ENCODE assay signal across 10 cellular contexts in genomic region chr12:110431957-110432587, GRCh38. TPM values are rescaled to one million over a fixed set of nuclear protein-coding genes. Genes with fewer than 3 reads are reported as not detected.
DNase-seq lines count a peak whose midpoint lies in the region; ATAC-seq, FAIRE-seq and TF ChIP-seq lines count a peak whose summit lies in the region.
"Had no signal": no experiment of that assay in that cellular context is flagged by ENCODE, and none has a peak within 500 bp of the region (broad histone marks: within the 10 kb centered on the region; RNA-seq: fewer than 3 reads in every experiment).

No MANE protein-coding gene starts in this region.

- H3K4me3 ChIP-seq in gastroesophageal sphincter (peak overlapping the region; percentile 47 to 56), tibial nerve (peak overlapping the region; percentile 17 to 58 (median 42)), aorta (ENCODE audit: low read length in 2 of 2) (no peak overlapping the region)

- H3K9me3 Mint-ChIP-seq in activated naive CD4-positive, alpha-beta T cell treated with anti-CD3 and anti-CD28 coated beads, Interleukin-2, amount 10 ng/mL, durations not matched to agents 7 days and 5 days: no peaks in the 10 kb centered on the region
- H3K9me3 Mint-ChIP-seq: activated T-helper 2 cell treated with anti-CD3 and anti-CD28 coated beads, Interferon-gamma antibody, Interleukin-2, Interleukin-4, amounts not matched to agents 10 μg/mL and 5 μg/mL and 100 μg/mL, durations not matched to agents 14 hours and 24 hours and 36 hours; CD8-positive, alpha-beta memory T cell had no signal

- TF ChIP-seq EP300 in gastroesophageal sphincter (IDR thresholded peaks at IDR 0.05) (no peak), tibial nerve (IDR thresholded peaks at IDR 0.05) (no peak)

- peak overlapping the region in 2 of 4 donors; percentile 64 to 72 for H3K27ac ChIP-seq in gastroesophageal sphincter
- peak overlapping the region in 3 of 4 donors; percentile 4 to 81 (median 72) for H3K27ac ChIP-seq in tibial nerve
- no peak overlapping the region for H3K27ac ChIP-seq in aorta (ENCODE audit: low read depth in 1 of 2, low read length in 2 of 2)

- peaks cover 0 to 5% (median 0%) of the 10 kb centered on the region in 3 donors for H3K4me1 ChIP-seq in gastroesophageal sphincter
- no peaks in the 10 kb centered on the region for H3K4me1 ChIP-seq in tibial nerve
- H3K4me1 ChIP-seq in aorta (ENCODE audit: control insufficient read depth in 1 of 2, insufficient read depth in 2 of 2, low read length in 2 of 2): no peaks in the 10 kb centered on the region

- peak overlapping the region; percentile 78 for H3K27ac Mint-ChIP-seq in activated naive CD4-positive, alpha-beta T cell treated with anti-CD3 and anti-CD28 coated beads, Interleukin-2, amount 10 ng/mL, durations not matched to agents 7 days and 5 days

- ATAC-seq in gastroesophageal sphincter (no peak), aorta (ENCODE audit: low FRiP score) (no peak)

- peaks cover 25% of the 10 kb centered on the region for H3K36me3 Mint-ChIP-seq in activated naive CD4-positive, alpha-beta T cell treated with anti-CD3 and anti-CD28 coated beads, Interleukin-2, amount 10 ng/mL, durations not matched to agents 7 days and 5 days

- TF ChIP-seq POLR2A in gastroesophageal sphincter (IDR thresholded peaks at IDR 0.05) (no peak), tibial nerve (IDR thresholded peaks at IDR 0.05) (no peak)

- WGBS in gastroesophageal sphincter (ENCODE audit: low coverage in 1 of 2), 2 donors: 83 to 84% methylated on average over 9 to 11 of the region's 12 CpGs
- WGBS in tibial nerve, 2 donors: 88 to 90% methylated on average over 12 of the region's 12 CpGs
- 83 to 86% methylated on average over 12 of the region's 12 CpGs for WGBS in aorta, 2 donors

- DNase-seq in activated naive CD4-positive, alpha-beta T cell treated with anti-CD3 and anti-CD28 coated beads, Interleukin-2, amount 10 ng/mL, durations not matched to agents 7 days and 5 days: no peak
- DNase-seq in activated naive CD4-positive, alpha-beta T cell treated with Interleukin-2 at 50 U/mL for 16 hours: no peak
- no peak for DNase-seq in tibial nerve (ENCODE audit: low spot score in 2 of 2)
- DNase-seq in stimulated activated CD4-positive, alpha-beta T cell treated with anti-CD3 and anti-CD28 coated beads, Interleukin-4, amount 100 ng/mL, for 4 hours: no peak
- no peak for DNase-seq in aorta
- no peak for DNase-seq in NOMO-1 treated with DMSO at 0.1 percent for 48 hours (lab: John Stamatoyannopoulos, UW; ENCODE audit: unreplicated experiment)

- H3K9me3 ChIP-seq in gastroesophageal sphincter (no peaks in the 10 kb centered on the region), tibial nerve (no peaks in the 10 kb centered on the region), aorta (ENCODE audit: control insufficient read depth, low read length) (no peaks in the 10 kb centered on the region)

- peaks cover 6% of the 10 kb centered on the region for H3K27me3 Mint-ChIP-seq in activated naive CD4-positive, alpha-beta T cell treated with anti-CD3 and anti-CD28 coated beads, Interleukin-2, amount 10 ng/mL, durations not matched to agents 7 days and 5 days
- H3K27me3 Mint-ChIP-seq: CD8-positive, alpha-beta memory T cell had no signal

- peaks cover 5% of the 10 kb centered on the region for H3K4me1 Mint-ChIP-seq in activated naive CD4-positive, alpha-beta T cell treated with anti-CD3 and anti-CD28 coated beads, Interleukin-2, amount 10 ng/mL, durations not matched to agents 7 days and 5 days

- H3K27me3 ChIP-seq in gastroesophageal sphincter (no peaks in the 10 kb centered on the region), tibial nerve (no peaks in the 10 kb centered on the region), aorta (ENCODE audit: control insufficient read depth in 1 of 2, insufficient read depth in 2 of 2, low read length in 1 of 2) (no peaks in the 10 kb centered on the region)

- FAIRE-seq in TTC549 (lab: Jason Lieb, UNC): peak; percentile 39

- CTCF ChIA-PET in activated naive CD4-positive, alpha-beta T cell treated with anti-CD3 and anti-CD28 coated beads, Interleukin-2, amount 10 ng/mL, durations not matched to agents 7 days and 5 days (lab: Charles Lee): interaction anchor here (0.7 to 2.1 kb wide), 39 partner anchors 8 to 362 kb away, joined by 3 to 38 read pairs (median 5); partner anchors contain the start of genes ANAPC7, ARPC3, FAM216A and GPN3

- TF ChIP-seq CTCF in gastroesophageal sphincter (IDR thresholded peaks at IDR 0.05) (no peak), tibial nerve (IDR thresholded peaks at IDR 0.05) (no peak)

- H3K36me3 ChIP-seq in gastroesophageal sphincter (peaks cover 0 to 37% of the 10 kb centered on the region in 2 donors), tibial nerve (peaks cover 0 to 36% (median 0%) of the 10 kb centered on the region in 3 donors), aorta (ENCODE audit: control insufficient read depth in 1 of 2, insufficient read depth in 2 of 2, low read length in 1 of 2) (peaks cover under 1 to 7% of the 10 kb centered on the region in 2 donors)

- H3K4me3 Mint-ChIP-seq in activated naive CD4-positive, alpha-beta T cell treated with anti-CD3 and anti-CD28 coated beads, Interleukin-2, amount 10 ng/mL, durations not matched to agents 7 days and 5 days: no peak overlapping the region

- intact Hi-C loops in aorta (cut with DNase I): loop anchor here in 1 of 2 donors (5.0 kb wide), 2 partner anchors 330 to 495 kb away; no protein-coding TSS in a partner anchor

RNA-seq across cellular contexts. Expression of gene ARPC3, which starts 18.1 kb away (rescaled TPM):
- total RNA-seq in gastroesophageal sphincter (100 to 1,000 TPM; 147 to 333 (median 310) TPM), tibial nerve (100 to 1,000 TPM; 153 to 297 (median 181) TPM), aorta (100 to 1,000 TPM; 154 to 155 TPM)
- polyA plus RNA-seq in aorta: 100 to 1,000 TPM; 240 to 452 TPM

RNA-seq across cellular contexts. Expression of gene ANAPC7, which starts 28.6 kb away (rescaled TPM):
- 10 to 100 TPM; 40.4 to 50.1 (median 46.2) TPM for total RNA-seq in gastroesophageal sphincter
- 10 to 100 TPM; 26.3 to 46.7 (median 39.2) TPM for total RNA-seq in tibial nerve
- total RNA-seq in aorta: 10 to 100 TPM; 37.5 to 50.3 TPM
- polyA plus RNA-seq in aorta: 10 to 100 TPM; 17.2 to 47.0 TPM

RNA-seq across cellular contexts. Expression of gene GPN3, which starts 36.0 kb away (rescaled TPM):
- 10 to 100 TPM; 11.8 to 42.2 (median 21.5) TPM for total RNA-seq in gastroesophageal sphincter
- total RNA-seq in tibial nerve: 10 to 100 TPM; 16.7 to 31.0 (median 24.8) TPM
- 10 to 100 TPM; 14.5 to 20.6 TPM for total RNA-seq in aorta
- 10 to 100 TPM; 26.7 to 27.8 TPM for polyA plus RNA-seq in aorta

RNA-seq across cellular contexts. Expression of gene FAM216A, which starts 36.6 kb away (rescaled TPM):
- total RNA-seq in gastroesophageal sphincter (1 to 10 TPM; 5.1 to 9.8 (median 6.1) TPM), tibial nerve (1 to 10 TPM; 4.1 to 9.6 (median 6.2) TPM), aorta (1 to 10 TPM; 6.6 to 7.1 TPM)
- polyA plus RNA-seq in aorta: 10 to 100 TPM in 1 of 2 donors, 1 to 10 TPM in 1; 8.2 to 11.9 TPM

Comparison
In these comparisons a context has a peak if more than half of its experiments do, and no peak if none do; other contexts are left out.
1. H3K27ac ChIP-seq: peak in tibial nerve (3 of 4); none in aorta (0 of 2).
2. H3K4me3 ChIP-seq: peak in gastroesophageal sphincter (2 of 2) and tibial nerve (4 of 4); none in aorta (0 of 2).